In the genomic region with DNA sequence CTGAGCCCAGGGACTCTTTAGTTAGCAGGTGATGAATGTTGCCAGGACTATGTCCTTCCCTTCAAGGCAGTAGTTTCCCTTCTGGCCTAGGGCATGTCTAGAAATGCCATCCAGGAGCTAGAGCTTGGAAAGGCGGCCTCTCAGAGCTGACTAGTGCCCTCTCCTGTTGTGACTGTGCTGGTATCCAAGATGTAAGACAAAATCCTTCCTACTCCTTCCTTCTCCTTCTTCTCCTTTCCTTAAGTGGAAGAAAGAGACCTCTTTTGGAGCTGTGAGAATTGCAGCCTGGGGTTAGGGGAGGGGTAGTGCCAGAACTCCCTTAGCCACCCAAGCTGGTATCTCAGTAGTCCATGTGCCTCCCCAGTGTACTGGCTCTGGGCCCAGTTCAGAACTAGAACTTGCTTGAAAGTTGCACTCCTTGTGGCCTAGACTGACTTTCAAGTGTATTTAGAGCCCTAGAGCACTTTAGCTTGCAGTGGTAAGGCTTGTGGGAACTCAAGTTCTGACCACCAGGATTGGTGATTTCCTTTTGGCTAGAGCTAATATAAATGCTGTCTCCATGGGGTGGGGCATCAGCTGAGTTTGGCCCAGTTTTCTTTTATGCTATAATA, we compare ENCODE assay signal across 26 cellular contexts.
"Had no signal": no experiment of that assay in that cellular context is flagged by ENCODE, and none has a peak within 500 bp of the region (broad histone marks: within the 10 kb centered on the region; RNA-seq: fewer than 3 reads in every experiment).

No MANE protein-coding gene starts in this region.

- H3K4me1 ChIP-seq: body of pancreas, prostate gland, spleen, upper lobe of left lung had no signal

- ATAC-seq: activated CD8-positive, alpha-beta T cell treated with anti-CD3 and anti-CD28 coated beads, Interleukin-2, amount 10 ng/mL, durations not matched to agents 7 days and 5 days; body of pancreas; esophagus mucosa; left ventricle myocardium superior; natural killer cell treated with Interleukin-12 subunit alpha and Interleukin-12 subunit beta and Interleukin-15 and Interleukin-18, amount 100 ng/mL, for 72 hours had no signal

- H3K9me3 ChIP-seq: ovary, prostate gland, thoracic aorta had no signal

- H3K27ac Mint-ChIP-seq: activated CD4-positive, alpha-beta T cell treated with anti-CD3 and anti-CD28 coated beads, Interleukin-2, amount 10 ng/mL, durations not matched to agents 7 days and 5 days; activated CD8-positive, alpha-beta T cell treated with anti-CD3 and anti-CD28 coated beads, Interleukin-2, amount 10 ng/mL, durations not matched to agents 7 days and 5 days; activated naive CD4-positive, alpha-beta T cell treated with anti-CD3 and anti-CD28 coated beads, Interleukin-2, amount 50 U/mL, for 24 hours; dendritic cell treated with granulocyte-macrophage colony-stimulating factor and Interleukin-4, amounts not matched to agents 40 ng/mL and 50 ng/mL, for 4 days; natural killer cell treated with Interleukin-12 subunit alpha and Interleukin-12 subunit beta and Interleukin-15 and Interleukin-18, amount 100 ng/mL, for 72 hours; T-helper 2 cell treated with Interferon-gamma antibody and Interleukin-4, amounts not matched to agents 5 μg/mL and 100 μg/mL, for 36 hours had no signal

- DNase-seq: activated CD4-positive, alpha-beta T cell treated with anti-CD3 and anti-CD28 coated beads, Interleukin-2, amount 10 ng/mL, durations not matched to agents 7 days and 5 days; activated CD4-positive, CD25-positive, alpha-beta regulatory T cell treated with anti-CD3 and anti-CD28 coated beads, Interleukin-2, amount 50 U/mL, for 72 hours; activated CD8-positive, alpha-beta T cell treated with anti-CD3 and anti-CD28 coated beads, Interleukin-2, amount 10 ng/mL, durations not matched to agents 7 days and 5 days; activated gamma-delta T cell treated with Interleukin-2 at 50 U/mL for 16 hours; activated T-cell treated with anti-CD3 and anti-CD28 coated beads, Interleukin-2, amount 50 U/mL, for 1 hour; anterior cingulate cortex; body of pancreas; effector CD8-positive, alpha-beta T cell; glutamatergic neuron; left ventricle myocardium superior; mammary epithelial cell; midbrain; ovary; spleen; stimulated activated CD4-positive, alpha-beta T cell treated with anti-CD3 and anti-CD28 coated beads, Interleukin-4, amount 100 ng/mL, for 24 hours; stimulated activated naive CD4-positive, alpha-beta T cell treated with Interleukin-2 at 50 U/mL for 16 hours; upper lobe of left lung had no signal

- H3K4me3 Mint-ChIP-seq: activated CD4-positive, alpha-beta T cell treated with anti-CD3 and anti-CD28 coated beads, Interleukin-2, amount 10 ng/mL, durations not matched to agents 7 days and 5 days; activated CD8-positive, alpha-beta T cell treated with anti-CD3 and anti-CD28 coated beads, Interleukin-2, amount 10 ng/mL, durations not matched to agents 7 days and 5 days; activated naive CD4-positive, alpha-beta T cell treated with anti-CD3 and anti-CD28 coated beads, Interleukin-2, amount 50 U/mL, for 24 hours; dendritic cell treated with granulocyte-macrophage colony-stimulating factor and Interleukin-4, amounts not matched to agents 40 ng/mL and 50 ng/mL, for 4 days; natural killer cell treated with Interleukin-12 subunit alpha and Interleukin-12 subunit beta and Interleukin-15 and Interleukin-18, amount 100 ng/mL, for 72 hours; T-helper 2 cell treated with Interferon-gamma antibody and Interleukin-4, amounts not matched to agents 5 μg/mL and 100 μg/mL, for 36 hours had no signal

- H3K4me3 ChIP-seq: body of pancreas, hepatocyte, ovary, prostate gland, spleen, thoracic aorta, upper lobe of left lung had no signal

- H3K36me3 Mint-ChIP-seq: activated naive CD4-positive, alpha-beta T cell treated with anti-CD3 and anti-CD28 coated beads, Interleukin-2, amount 50 U/mL, for 24 hours; natural killer cell treated with Interleukin-12 subunit alpha and Interleukin-12 subunit beta and Interleukin-15 and Interleukin-18, amount 100 ng/mL, for 72 hours had no signal

- H3K36me3 ChIP-seq: ovary, prostate gland, spleen, thoracic aorta, upper lobe of left lung had no signal

- H3K4me1 Mint-ChIP-seq: activated CD4-positive, alpha-beta T cell treated with anti-CD3 and anti-CD28 coated beads, Interleukin-2, amount 10 ng/mL, durations not matched to agents 7 days and 5 days; activated naive CD4-positive, alpha-beta T cell treated with anti-CD3 and anti-CD28 coated beads, Interleukin-2, amount 50 U/mL, for 24 hours had no signal

- H3K27me3 ChIP-seq: body of pancreas, hepatocyte, ovary, spleen, upper lobe of left lung had no signal

- H3K27me3 Mint-ChIP-seq: activated CD4-positive, alpha-beta T cell treated with anti-CD3 and anti-CD28 coated beads, Interleukin-2, amount 10 ng/mL, durations not matched to agents 7 days and 5 days; dendritic cell treated with granulocyte-macrophage colony-stimulating factor and Interleukin-4, amounts not matched to agents 40 ng/mL and 50 ng/mL, for 4 days had no signal

- H3K27ac ChIP-seq: body of pancreas, hepatocyte, ovary, prostate gland, spleen, thoracic aorta, upper lobe of left lung, VCaP had no signal
